In genomic region chr6:163583558-163583957, GRCh38 we compare ENCODE assay signal across 22 cellular contexts.
"Had no signal": no experiment of that assay in that cellular context is flagged by ENCODE, and none has a peak within 500 bp of the region (broad histone marks: within the 10 kb centered on the region; RNA-seq: fewer than 3 reads in every experiment).

No MANE protein-coding gene starts in this region.

- H3K27ac ChIP-seq: epithelial cell of prostate, parathyroid adenoma, sigmoid colon, thoracic aorta, upper lobe of right lung had no signal

- H3K4me1 Mint-ChIP-seq: memory B cell had no signal

- DNase-seq: activated CD8-positive, alpha-beta memory T cell treated with anti-CD3 and anti-CD28 coated beads for 24 hours; activated CD8-positive, alpha-beta memory T cell treated with anti-CD3 and anti-CD28 coated beads, Interleukin-2, amount 50 U/mL, for 4 hours; activated naive CD4-positive, alpha-beta T cell treated with Interleukin-2 at 50 U/mL for 16 hours; activated naive CD8-positive, alpha-beta T cell treated with anti-CD3 and anti-CD28 coated beads for 36 hours; activated T-cell treated with anti-CD3 and anti-CD28 coated beads, Interleukin-2, amount 50 U/mL, for 4 hours; amniotic stem cell; cortex of kidney; endodermal cell; heart right ventricle; kidney; nephron progenitor cell; sigmoid colon; stimulated activated CD4-positive, alpha-beta T cell treated with anti-CD3 and anti-CD28 coated beads, Interleukin-2, amount 100 ng/mL, for 48 hours; stimulated activated CD8-positive, alpha-beta memory T cell treated with anti-CD3 and anti-CD28 coated beads, Interleukin-4, amount 100 ng/mL, for 48 hours; stimulated activated naive B cell treated with anti-CD40 and anti-IgM and Interleukin-4, amounts not matched to agents 10 μg/mL and 1 μg/mL and 100 μg/mL, for 72 hours; T-helper 1 cell; upper lobe of right lung had no signal

- H3K36me3 Mint-ChIP-seq: activated naive CD8-positive, alpha-beta T cell treated with anti-CD3 and anti-CD28 coated beads for 36 hours had no signal

- H3K27me3 ChIP-seq: heart right ventricle, sigmoid colon, upper lobe of right lung had no signal

- H3K9me3 Mint-ChIP-seq: activated naive CD8-positive, alpha-beta T cell treated with anti-CD3 and anti-CD28 coated beads for 36 hours; activated T-cell treated with anti-CD3 and anti-CD28 coated beads, Interleukin-2, amount 50 U/mL, for 4 hours; activated T-helper 2 cell treated with anti-CD3 and anti-CD28 coated beads, Interferon-gamma antibody, Interleukin-2, Interleukin-4, amounts not matched to agents 10 μg/mL and 5 μg/mL and 100 μg/mL, durations not matched to agents 14 hours and 24 hours and 36 hours; endodermal cell; nephron progenitor cell; stimulated activated naive B cell treated with anti-CD40 and anti-IgM and Interleukin-4, amounts not matched to agents 10 μg/mL and 1 μg/mL and 100 μg/mL, for 72 hours had no signal

- H3K4me3 Mint-ChIP-seq: activated naive CD8-positive, alpha-beta T cell treated with anti-CD3 and anti-CD28 coated beads for 36 hours; activated T-cell treated with anti-CD3 and anti-CD28 coated beads, Interleukin-2, amount 50 U/mL, for 4 hours; endodermal cell; memory B cell; nephron progenitor cell; stimulated activated naive B cell treated with anti-CD40 and anti-IgM and Interleukin-4, amounts not matched to agents 10 μg/mL and 1 μg/mL and 100 μg/mL, for 72 hours had no signal

- ATAC-seq: activated T-cell treated with anti-CD3 and anti-CD28 coated beads, Interleukin-2, amount 50 U/mL, for 4 hours; stimulated activated naive B cell treated with anti-CD40 and anti-IgM and Interleukin-4, amounts not matched to agents 10 μg/mL and 1 μg/mL and 100 μg/mL, for 72 hours; upper lobe of right lung had no signal

- H3K9me3 ChIP-seq: heart right ventricle, sigmoid colon, thoracic aorta, upper lobe of right lung had no signal

- H3K27ac Mint-ChIP-seq: activated naive CD8-positive, alpha-beta T cell treated with anti-CD3 and anti-CD28 coated beads for 36 hours; activated T-helper 2 cell treated with anti-CD3 and anti-CD28 coated beads, Interferon-gamma antibody, Interleukin-2, Interleukin-4, amounts not matched to agents 10 μg/mL and 5 μg/mL and 100 μg/mL, durations not matched to agents 14 hours and 24 hours and 36 hours; endodermal cell; memory B cell; nephron progenitor cell; stimulated activated naive B cell treated with anti-CD40 and anti-IgM and Interleukin-4, amounts not matched to agents 10 μg/mL and 1 μg/mL and 100 μg/mL, for 72 hours had no signal

- H3K4me3 ChIP-seq: heart right ventricle, sigmoid colon, thoracic aorta, upper lobe of right lung had no signal

- H3K36me3 ChIP-seq: heart right ventricle, sigmoid colon, thoracic aorta, upper lobe of right lung had no signal
